17 cellular contexts compared by ENCODE assay signal in genomic region chr1:47848985-47849610, GRCh38.
DNase-seq lines count a peak whose midpoint lies in the region; ATAC-seq, FAIRE-seq and TF ChIP-seq lines count a peak whose summit lies in the region.
"Had no signal": no experiment of that assay in that cellular context is flagged by ENCODE, and none has a peak within 500 bp of the region (broad histone marks: within the 10 kb centered on the region; RNA-seq: fewer than 3 reads in every experiment).

No MANE protein-coding gene starts in this region.

- H3K9me3 ChIP-seq in right cardiac atrium (ENCODE audit: control insufficient read depth, low read length) (no peaks in the 10 kb centered on the region), mucosa of descending colon (no peaks in the 10 kb centered on the region), upper lobe of left lung (no peaks in the 10 kb centered on the region)
- H3K9me3 ChIP-seq: A549 had no signal

- no peak for FAIRE-seq in HTR-8/SVneo (lab: Jason Lieb, UNC)
- FAIRE-seq: A549, GM19239 had no signal

- intact Hi-C loops in Right ventricle myocardium superior (cut with DNase I), result no loop called here
- intact Hi-C loops in right cardiac atrium (cut with DNase I), result no loop called here
- intact Hi-C loops in mucosa of descending colon (cut with DNase I, micrococcal nuclease), result no loop called here

- TF ChIP-seq POLR2A in upper lobe of left lung (IDR thresholded peaks at IDR 0.05), result no peak

- TF ChIP-seq EP300 in upper lobe of left lung (IDR thresholded peaks at IDR 0.05), result no peak

- H3K36me3 ChIP-seq in mucosa of descending colon (ENCODE audit: low read depth), result no peaks in the 10 kb centered on the region
- H3K36me3 ChIP-seq in upper lobe of left lung, result no peaks in the 10 kb centered on the region

- WGBS in right cardiac atrium, result 55% methylated on average over 4 of the region's 4 CpGs
- 75 to 80% methylated on average over 4 of the region's 4 CpGs for WGBS in upper lobe of left lung, 2 donors

- H3K4me3 ChIP-seq in right cardiac atrium (ENCODE audit: low read length) (no peak overlapping the region), coronary artery (no peak overlapping the region), mucosa of descending colon (no peak overlapping the region), upper lobe of left lung (no peak overlapping the region)
- H3K4me3 ChIP-seq: A549 had no signal

- no peak overlapping the region for H3K27ac ChIP-seq in right cardiac atrium (ENCODE audit: low read length)
- peak overlapping the region in 1 of 2 donors; percentile 40 for H3K27ac ChIP-seq in coronary artery
- no peak overlapping the region for H3K27ac ChIP-seq in upper lobe of left lung
- H3K27ac ChIP-seq: A549 had no signal

- TF ChIP-seq CTCF in coronary artery (IDR thresholded peaks at IDR 0.05), result no peak
- no peak for TF ChIP-seq CTCF in mucosa of descending colon (IDR thresholded peaks at IDR 0.05)
- TF ChIP-seq CTCF in upper lobe of left lung (IDR thresholded peaks at IDR 0.05), result no peak

- H3K4me1 ChIP-seq in right cardiac atrium (ENCODE audit: control insufficient read depth, insufficient read depth, low read length) (peaks cover 2% of the 10 kb centered on the region), mucosa of descending colon (ENCODE audit: low read depth) (peaks cover 2% of the 10 kb centered on the region), upper lobe of left lung (no peaks in the 10 kb centered on the region)
- H3K4me1 ChIP-seq: A549 had no signal

- ATAC-seq in Right ventricle myocardium superior (ENCODE audit: poor library complexity) (peak; percentile 34), right cardiac atrium (no peak), mucosa of descending colon (peak; percentile 87), upper lobe of left lung (ENCODE audit: low FRiP score in 2 of 2) (no peak)
- ATAC-seq: A549, Panc1 had no signal

- no peak for DNase-seq in Right ventricle myocardium superior
- DNase-seq in right cardiac atrium, result no peak
- DNase-seq in coronary artery (ENCODE audit: low spot score), result peak; percentile 43
- peak in 1 of 3 donors; percentile 50 for DNase-seq in mucosa of descending colon
- DNase-seq in HTR-8/SVneo (ENCODE audit: insufficient read length, low spot score), result no peak
- DNase-seq in upper lobe of left lung, result no peak
- DNase-seq in NCI-H1092 (lab: John Stamatoyannopoulos, UW), result no peak
- DNase-seq: CD4-positive, CD25-positive, alpha-beta regulatory T cell; EL; Karpas-422; NCI-H1436 treated with DMSO at 0.1 percent for 48 hours; NCI-H2029 treated with DMSO at 0.1 percent for 48 hours; NCI-H2171; NCI-H526 had no signal

- no peaks in the 10 kb centered on the region for H3K27me3 ChIP-seq in right cardiac atrium (ENCODE audit: control insufficient read depth, insufficient read depth)
- no peaks in the 10 kb centered on the region for H3K27me3 ChIP-seq in upper lobe of left lung

Comparison
In these comparisons a context has a peak if more than half of its experiments do, and no peak if none do; other contexts are left out.
1. ATAC-seq: peak in Right ventricle myocardium superior (single experiment) and mucosa of descending colon (single experiment); none in right cardiac atrium (0 of 2) and upper lobe of left lung (0 of 2).